ENCODE assay signal across 18 cellular contexts in the genomic region with DNA sequence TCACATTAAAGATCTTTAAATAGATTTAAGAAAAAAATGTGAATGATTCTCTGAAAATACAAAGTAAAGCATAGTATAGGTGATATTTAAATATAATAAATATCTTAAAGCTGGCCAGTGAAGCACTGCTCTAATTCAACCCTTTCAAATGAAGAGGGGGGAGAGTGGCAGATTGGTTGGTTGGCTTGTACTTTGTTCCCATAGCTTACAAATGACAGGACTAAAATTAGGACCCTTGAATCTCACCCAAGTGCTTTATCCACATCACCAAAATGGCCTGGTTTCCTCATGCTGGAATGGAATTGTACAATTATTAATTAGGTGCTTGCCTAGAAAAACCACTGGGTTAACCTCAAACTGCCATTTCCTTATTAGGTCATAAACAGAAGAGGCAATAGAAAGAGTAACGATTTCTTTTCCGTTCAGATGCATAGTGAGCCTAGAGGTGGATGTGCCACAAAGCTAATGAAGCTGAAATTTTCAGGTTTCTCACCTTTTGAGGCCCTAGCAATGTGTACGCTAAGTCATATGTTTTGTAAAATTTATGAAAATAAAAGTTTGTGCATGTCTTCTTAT.
DNase-seq lines count a peak whose midpoint lies in the region; ATAC-seq and TF ChIP-seq lines count a peak whose summit lies in the region.
"Had no signal": no experiment of that assay in that cellular context is flagged by ENCODE, and none has a peak within 500 bp of the region (broad histone marks: within the 10 kb centered on the region; RNA-seq: fewer than 3 reads in every experiment).

No MANE protein-coding gene starts in this region.

- peak overlapping the region in 6 of 11 experiments; percentile 14 to 84 (median 56); a peak in 10 of 22 replicates for H3K27ac ChIP-seq in BLaER1 treated with 17β-estradiol and CSF1 and Interleukin-3, amounts not matched to agents 10 nM and 100 nM
- H3K27ac ChIP-seq in MM.1S (ENCODE audit: low read length) = no peak overlapping the region
- H3K27ac ChIP-seq: A549 had no signal

- H3K9ac ChIP-seq in BLaER1 treated with 17β-estradiol and CSF1 and Interleukin-3, amounts not matched to agents 10 nM and 100 nM = peak overlapping the region in 1 of 11 experiments; percentile 65; a peak in 2 of 22 replicates
- H3K9ac ChIP-seq in MM.1S (ENCODE audit: low read length) = no peak overlapping the region

- no peak overlapping the region for H3K4me3 Mint-ChIP-seq in activated naive CD8-positive, alpha-beta T cell treated with anti-CD3 and anti-CD28 coated beads for 36 hours
- H3K4me3 Mint-ChIP-seq in natural killer cell = no peak overlapping the region

- H3K9me3 Mint-ChIP-seq in activated naive CD8-positive, alpha-beta T cell treated with anti-CD3 and anti-CD28 coated beads for 36 hours = peaks cover 8% of the 10 kb centered on the region
- H3K9me3 Mint-ChIP-seq in natural killer cell = peaks cover 22 to 34% of the 10 kb centered on the region in 2 donors

- peaks cover 0 to 8% (median 0%) of the 10 kb centered on the region in 11 experiments; a peak in 4 of 22 replicates for H3K9me3 ChIP-seq in BLaER1 treated with 17β-estradiol and CSF1 and Interleukin-3, amounts not matched to agents 10 nM and 100 nM (replicated peaks in 1 of 11)
- H3K9me3 ChIP-seq in MM.1S (replicated peaks; ENCODE audit: insufficient read depth, low read length) = no peaks in the 10 kb centered on the region
- H3K9me3 ChIP-seq: A549 had no signal

- no peaks in the 10 kb centered on the region for H3K36me3 ChIP-seq in BLaER1 treated with 17β-estradiol and CSF1 and Interleukin-3, amounts not matched to agents 10 nM and 100 nM
- no peaks in the 10 kb centered on the region for H3K36me3 ChIP-seq in MM.1S (replicated peaks; ENCODE audit: insufficient read depth, low read length)

- H3K4me3 ChIP-seq in BLaER1 treated with 17β-estradiol and CSF1 and Interleukin-3, amounts not matched to agents 10 nM and 100 nM = no peak overlapping the region
- no peak overlapping the region for H3K4me3 ChIP-seq in MM.1S (ENCODE audit: low read length)
- H3K4me3 ChIP-seq: A549, K562 had no signal

- no peaks in the 10 kb centered on the region for H3K36me3 Mint-ChIP-seq in activated naive CD8-positive, alpha-beta T cell treated with anti-CD3 and anti-CD28 coated beads for 36 hours
- H3K36me3 Mint-ChIP-seq in natural killer cell = peaks cover 15% of the 10 kb centered on the region

- H3K4me1 Mint-ChIP-seq in activated naive CD8-positive, alpha-beta T cell treated with anti-CD3 and anti-CD28 coated beads for 36 hours = no peaks in the 10 kb centered on the region
- H3K4me1 Mint-ChIP-seq in natural killer cell = no peaks in the 10 kb centered on the region

- no peaks in the 10 kb centered on the region for H4K20me1 ChIP-seq in BLaER1 treated with 17β-estradiol and CSF1 and Interleukin-3, amounts not matched to agents 10 nM and 100 nM
- H4K20me1 ChIP-seq in MM.1S (ENCODE audit: insufficient read depth, low read length) = no peaks in the 10 kb centered on the region

- TF ChIP-seq CTCF in MM.1S (IDR thresholded peaks at IDR 0.05; ENCODE audit: low read length) (no peak), natural killer cell (IDR thresholded peaks at IDR 0.05) (no peak)

- no peak overlapping the region for H2AFZ ChIP-seq in MM.1S (ENCODE audit: low read length)

- peak overlapping the region in 8 of 11 experiments; percentile 20 to 58 (median 45); a peak in 14 of 22 replicates for H3K4me2 ChIP-seq in BLaER1 treated with 17β-estradiol and CSF1 and Interleukin-3, amounts not matched to agents 10 nM and 100 nM
- no peak overlapping the region for H3K4me2 ChIP-seq in MM.1S (ENCODE audit: low read depth, low read length)
- H3K4me2 ChIP-seq: A549 had no signal

- no peaks in the 10 kb centered on the region for H3K27me3 Mint-ChIP-seq in activated naive CD8-positive, alpha-beta T cell treated with anti-CD3 and anti-CD28 coated beads for 36 hours
- H3K27me3 Mint-ChIP-seq in natural killer cell (ENCODE audit: low read depth in 2 of 2) = no peaks in the 10 kb centered on the region

- H3F3A ChIP-seq in MM.1S (ENCODE audit: insufficient read depth, low read length) = no peaks in the 10 kb centered on the region

- intact Hi-C loops in left ventricle myocardium superior (cut with micrococcal nuclease) (no loop called here), natural killer cell (cut with micrococcal nuclease) (no loop called here)

- H3K79me2 ChIP-seq in MM.1S (ENCODE audit: low read length) = no peaks in the 10 kb centered on the region

- no peak overlapping the region for H3K27ac Mint-ChIP-seq in activated naive CD8-positive, alpha-beta T cell treated with anti-CD3 and anti-CD28 coated beads for 36 hours
- H3K27ac Mint-ChIP-seq in natural killer cell = no peak overlapping the region

- peaks cover 0 to 39% (median 20%) of the 10 kb centered on the region in 10 experiments; a peak in 16 of 20 replicates for H3K4me1 ChIP-seq in BLaER1 treated with 17β-estradiol and CSF1 and Interleukin-3, amounts not matched to agents 10 nM and 100 nM
- no peaks in the 10 kb centered on the region for H3K4me1 ChIP-seq in MM.1S (ENCODE audit: low read length)
- H3K4me1 ChIP-seq: A549 had no signal

- ATAC-seq in GM19397 (IDR thresholded peaks at IDR 0.05; ENCODE audit: unreplicated experiment) (peak; percentile 68), left ventricle myocardium superior (peak; percentile 83), natural killer cell (no peak)
- ATAC-seq: A549, HCT116, K562 had no signal

- no peaks in the 10 kb centered on the region for H3K9me2 ChIP-seq in MM.1S (replicated peaks; ENCODE audit: insufficient read depth, low read length)

- DNase-seq in MM.1S (peak; percentile 14), left ventricle myocardium superior (no peak), DMS79 treated with DMSO at 0.1 percent for 48 hours (lab: John Stamatoyannopoulos, UW) (no peak), AG08396 (ENCODE audit: low spot score) (no peak), natural killer cell (no peak)
- DNase-seq in activated naive CD8-positive, alpha-beta T cell treated with anti-CD3 and anti-CD28 coated beads for 36 hours = no peak
- DNase-seq: COR-L47, DMS153, NCI-H1436, NCI-H2029, NCI-H2171, NCI-H446, NCI-H69 had no signal

- H3K27me3 ChIP-seq in BLaER1 treated with 17β-estradiol and CSF1 and Interleukin-3, amounts not matched to agents 10 nM and 100 nM = no peaks in the 10 kb centered on the region
- H3K27me3 ChIP-seq in MM.1S (replicated peaks; ENCODE audit: insufficient read depth, low read length) = no peaks in the 10 kb centered on the region

Comparison
In these comparisons a context has a peak if more than half of its experiments do, and no peak if none do; other contexts are left out.
1. ATAC-seq: peak in GM19397 (single experiment) and left ventricle myocardium superior (single experiment); none in natural killer cell (0 of 3).